In genomic region chr7:158809596-158809995, GRCh38 we compare ENCODE assay signal across 8 cellular contexts. TPM values are rescaled to one million over a fixed set of nuclear protein-coding genes. Genes with fewer than 3 reads are reported as not detected.
DNase-seq lines count a peak whose midpoint lies in the region; ATAC-seq and TF ChIP-seq lines count a peak whose summit lies in the region.

No MANE protein-coding gene starts in this region.

- H3K4me2 ChIP-seq in osteoblast (ENCODE audit: insufficient read depth, low read length), result no peak overlapping the region

- H3K27ac ChIP-seq in esophagus squamous epithelium (peak overlapping the region in 3 of 4 donors; percentile 18 to 86 (median 79)), osteoblast (ENCODE audit: low read depth, low read length) (no peak overlapping the region)

- TF ChIP-seq CTCF in esophagus squamous epithelium (IDR thresholded peaks at IDR 0.05) (no peak), osteoblast (IDR thresholded peaks at IDR 0.05; ENCODE audit: extremely low read depth, low read depth, low read length) (no peak)

- no peak for TF ChIP-seq POLR2A in esophagus squamous epithelium (IDR thresholded peaks at IDR 0.05)

- H3K4me1 ChIP-seq in esophagus squamous epithelium (peaks cover 13 to 52% (median 24%) of the 10 kb centered on the region in 3 donors), osteoblast (ENCODE audit: insufficient read depth, low read length) (peaks cover 18% of the 10 kb centered on the region)

- H3K79me2 ChIP-seq in osteoblast (ENCODE audit: insufficient read depth, low read length), result peaks cover 92% of the 10 kb centered on the region

- no peaks in the 10 kb centered on the region for H3K9me3 ChIP-seq in esophagus squamous epithelium
- no peaks in the 10 kb centered on the region for H3K9me3 ChIP-seq in osteoblast (ENCODE audit: low read depth, low read length)

- 70 to 88% methylated on average over 1 of the region's 1 CpG for WGBS in esophagus squamous epithelium, 2 donors

- H3K4me3 ChIP-seq in esophagus squamous epithelium (no peak overlapping the region), osteoblast (ENCODE audit: insufficient read depth, low read length) (no peak overlapping the region)

- no peaks in the 10 kb centered on the region for H3K27me3 ChIP-seq in esophagus squamous epithelium
- H3K27me3 ChIP-seq in osteoblast (ENCODE audit: insufficient read depth, low read length), result no peaks in the 10 kb centered on the region

- H2AFZ ChIP-seq in osteoblast (ENCODE audit: low read length), result no peak overlapping the region

- H3K36me3 ChIP-seq in esophagus squamous epithelium (peaks cover 0 to 42% (median 8%) of the 10 kb centered on the region in 3 donors), osteoblast (ENCODE audit: insufficient read depth, low read length) (peaks cover 7% of the 10 kb centered on the region)

- H4K20me1 ChIP-seq in osteoblast (ENCODE audit: insufficient read depth, low read length), result peaks cover 5% of the 10 kb centered on the region

- DNase-seq in esophagus squamous epithelium (lab: John Stamatoyannopoulos, UW), result no peak
- no peak for DNase-seq in osteoblast (ENCODE audit: insufficient read length, low spot score, missing footprints)
- no peak for DNase-seq in NCI-H1436 treated with DMSO at 0.1 percent for 48 hours (lab: John Stamatoyannopoulos, UW)
- DNase-seq in DMS79 (lab: John Stamatoyannopoulos, UW), result no peak
- no peak for DNase-seq in dedifferentiated amniotic fluid mesenchymal stem cell (ENCODE audit: extremely low spot score)

- ATAC-seq in GM18498 (IDR thresholded peaks at IDR 0.05; ENCODE audit: unreplicated experiment) (peak; percentile 98), GM21447 (IDR thresholded peaks at IDR 0.05; ENCODE audit: unreplicated experiment) (peak; percentile 88), HG03565 (IDR thresholded peaks at IDR 0.05; ENCODE audit: unreplicated experiment) (peak; percentile 96)

- intact Hi-C loops in esophagus squamous epithelium (cut with DNase I), result no loop called here

RNA-seq across cellular contexts. Expression of gene ESYT2, which starts 19.7 kb away (rescaled TPM):
- 10 to 100 TPM; 52.1 to 94.2 (median 60.5) TPM for total RNA-seq in esophagus squamous epithelium
- total RNA-seq in osteoblast, result 126 and 132 TPM in 2 replicates

RNA-seq across cellular contexts. Expression of gene DYNC2I1, which starts 46.8 kb away (rescaled TPM):
- 10 to 100 TPM in 1 of 4 donors, 1 to 10 TPM in 3; 6.4 to 15.1 (median 7.3) TPM for total RNA-seq in esophagus squamous epithelium
- total RNA-seq in osteoblast, result 5.9 and 8.0 TPM in 2 replicates
